In genomic region chr20:45890077-45890996, GRCh38 we compare ENCODE assay signal across 8 cellular contexts. TPM values are rescaled to one million over a fixed set of nuclear protein-coding genes. Genes with fewer than 3 reads are reported as not detected.
DNase-seq lines count a peak whose midpoint lies in the region; ATAC-seq and TF ChIP-seq lines count a peak whose summit lies in the region.

No MANE protein-coding gene starts in this region.

- ATAC-seq in GM21423 (IDR thresholded peaks at IDR 0.05; ENCODE audit: unreplicated experiment) = peak; percentile 14
- ATAC-seq in GM19467 (IDR thresholded peaks at IDR 0.05; ENCODE audit: unreplicated experiment) = no peak

- peaks cover 20% of the 10 kb centered on the region for H3K4me1 ChIP-seq in ectodermal cell (ENCODE audit: control insufficient read depth, insufficient read depth, low read length)
- peaks cover 2 to 49% (median 40%) of the 10 kb centered on the region in 4 donors for H3K4me1 ChIP-seq in liver (ENCODE audit: control insufficient read depth in 4 of 4, insufficient read depth in 4 of 4, low read length in 3 of 4)

- peak overlapping the region; percentile 78 for H3K27ac ChIP-seq in C4-2B
- no peak overlapping the region for H3K27ac ChIP-seq in ectodermal cell (ENCODE audit: insufficient read depth, low read depth, low read length, poor library complexity, severe bottlenecking)
- H3K27ac ChIP-seq in liver (ENCODE audit: low read depth in 1 of 2, low read length in 2 of 2) = peak overlapping the region; percentile 92 to 95

- TF ChIP-seq RAD21 in liver (IDR thresholded peaks at IDR 0.05) = peak; percentile 69 to 83

- H3K4me3 ChIP-seq in ectodermal cell (ENCODE audit: insufficient read depth, low read depth, low read length) (peak overlapping the region; percentile 64), liver (ENCODE audit: low read depth in 1 of 3, low read length in 3 of 3) (peak overlapping the region; percentile 69 to 83 (median 77))

- WGBS in ectodermal cell, 2 experiments = 3 to 4% methylated on average over 79 of the region's 79 CpGs
- WGBS in liver = 1% methylated on average over 79 of the region's 79 CpGs

- TF ChIP-seq CTCF in C4-2B (conservative IDR thresholded peaks at IDR 0.05) (no peak), liver (IDR thresholded peaks at IDR 0.05; ENCODE audit: low read depth, low read length, missing input control) (peak; percentile 65)

- H3K9ac ChIP-seq in liver (ENCODE audit: low read depth in 1 of 2, low read length in 2 of 2) = peak overlapping the region; percentile 61 to 85

- H3K27me3 ChIP-seq in ectodermal cell (ENCODE audit: control insufficient read depth, insufficient read depth, low read length, poor library complexity, severe bottlenecking) (peaks cover 14% of the 10 kb centered on the region), liver (ENCODE audit: control insufficient read depth in 4 of 4, insufficient read depth in 4 of 4, low read length in 3 of 4) (no peaks in the 10 kb centered on the region)

- DNase-seq in NCI-H1092 (lab: John Stamatoyannopoulos, UW) = peak; percentile 62
- DNase-seq in activated CD4-positive, alpha-beta T cell treated with anti-CD3 and anti-CD28 coated beads for 48 hours = peak; percentile 69
- DNase-seq in stimulated activated CD4-positive, alpha-beta T cell treated with anti-CD3 and anti-CD28 coated beads, Interleukin-4, amount 100 ng/mL, for 1 hour = peak; percentile 55

- H3K36me3 ChIP-seq in ectodermal cell (ENCODE audit: control insufficient read depth, insufficient read depth, low read length) (no peaks in the 10 kb centered on the region), liver (ENCODE audit: control insufficient read depth in 4 of 4, insufficient read depth in 3 of 4, low read depth in 1 of 4, low read length in 3 of 4) (peaks cover 3 to 29% (median 20%) of the 10 kb centered on the region in 4 donors)

- H3K9me3 ChIP-seq in ectodermal cell (ENCODE audit: control insufficient read depth, low read length) (no peaks in the 10 kb centered on the region), liver (ENCODE audit: control insufficient read depth in 4 of 4, low read length in 3 of 4) (no peaks in the 10 kb centered on the region)

TF ChIP-seq in liver, 16 proteins besides CTCF, POLR2A, EP300 and RAD21:
- TF ChIP-seq ATF3 (IDR thresholded peaks at IDR 0.05) (no peak), TAF1 (conservative IDR thresholded peaks at IDR 0.05) (peak; percentile 53), JUND (IDR thresholded peaks at IDR 0.05) (no peak), SP1 (IDR thresholded peaks at IDR 0.05) (no peak), RXRA (IDR thresholded peaks at IDR 0.05) (peak in 1 of 2 donors; percentile 41), HNF4A (conservative IDR thresholded peaks at IDR 0.05) (no peak), FOXA1 (IDR thresholded peaks at IDR 0.05) (no peak)
- TF ChIP-seq, protein P1, sequence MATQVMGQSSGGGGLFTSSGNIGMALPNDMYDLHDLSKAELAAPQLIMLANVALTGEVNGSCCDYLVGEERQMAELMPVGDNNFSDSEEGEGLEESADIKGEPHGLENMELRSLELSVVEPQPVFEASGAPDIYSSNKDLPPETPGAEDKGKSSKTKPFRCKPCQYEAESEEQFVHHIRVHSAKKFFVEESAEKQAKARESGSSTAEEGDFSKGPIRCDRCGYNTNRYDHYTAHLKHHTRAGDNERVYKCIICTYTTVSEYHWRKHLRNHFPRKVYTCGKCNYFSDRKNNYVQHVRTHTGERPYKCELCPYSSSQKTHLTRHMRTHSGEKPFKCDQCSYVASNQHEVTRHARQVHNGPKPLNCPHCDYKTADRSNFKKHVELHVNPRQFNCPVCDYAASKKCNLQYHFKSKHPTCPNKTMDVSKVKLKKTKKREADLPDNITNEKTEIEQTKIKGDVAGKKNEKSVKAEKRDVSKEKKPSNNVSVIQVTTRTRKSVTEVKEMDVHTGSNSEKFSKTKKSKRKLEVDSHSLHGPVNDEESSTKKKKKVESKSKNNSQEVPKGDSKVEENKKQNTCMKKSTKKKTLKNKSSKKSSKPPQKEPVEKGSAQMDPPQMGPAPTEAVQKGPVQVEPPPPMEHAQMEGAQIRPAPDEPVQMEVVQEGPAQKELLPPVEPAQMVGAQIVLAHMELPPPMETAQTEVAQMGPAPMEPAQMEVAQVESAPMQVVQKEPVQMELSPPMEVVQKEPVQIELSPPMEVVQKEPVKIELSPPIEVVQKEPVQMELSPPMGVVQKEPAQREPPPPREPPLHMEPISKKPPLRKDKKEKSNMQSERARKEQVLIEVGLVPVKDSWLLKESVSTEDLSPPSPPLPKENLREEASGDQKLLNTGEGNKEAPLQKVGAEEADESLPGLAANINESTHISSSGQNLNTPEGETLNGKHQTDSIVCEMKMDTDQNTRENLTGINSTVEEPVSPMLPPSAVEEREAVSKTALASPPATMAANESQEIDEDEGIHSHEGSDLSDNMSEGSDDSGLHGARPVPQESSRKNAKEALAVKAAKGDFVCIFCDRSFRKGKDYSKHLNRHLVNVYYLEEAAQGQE (IDR thresholded peaks at IDR 0.05) = peak; percentile 13

RNA-seq across cellular contexts. Expression of gene NEURL2, which starts 0.7 kb away (rescaled TPM):
- polyA plus RNA-seq in ectodermal cell (2013, experiment 1 of 4) = 1.00 TPM
- 0.44 TPM for polyA plus RNA-seq in ectodermal cell (2013, experiment 2 of 4)
- polyA plus RNA-seq in ectodermal cell (2013, experiment 3 of 4) = 0.64 TPM
- 1.9 TPM for polyA plus RNA-seq in ectodermal cell (2013, experiment 4 of 4)
- 10 to 100 TPM in 1 of 2 donors, 1 to 10 TPM in 1; 4.1 to 14.5 TPM for total RNA-seq in liver
- 1 to 10 TPM; 3.7 to 6.2 TPM for polyA plus RNA-seq in liver

RNA-seq across cellular contexts. Expression of gene CTSA, which starts 0.8 kb away (rescaled TPM):
- polyA plus RNA-seq in ectodermal cell (2013, experiment 1 of 4) = 55.4 TPM
- polyA plus RNA-seq in ectodermal cell (2013, experiment 2 of 4) = 55.3 TPM
- polyA plus RNA-seq in ectodermal cell (2013, experiment 3 of 4) = 40.0 TPM
- 44.4 TPM for polyA plus RNA-seq in ectodermal cell (2013, experiment 4 of 4)
- total RNA-seq in liver = 10 to 100 TPM; 45.6 to 48.1 TPM
- 100 to 1,000 TPM; 105 to 151 TPM for polyA plus RNA-seq in liver

RNA-seq across cellular contexts. Expression of gene SPATA25, which starts 2.9 kb away (rescaled TPM):
- not detected for polyA plus RNA-seq in ectodermal cell (2013, experiment 1 of 4)
- not detected for polyA plus RNA-seq in ectodermal cell (2013, experiment 2 of 4)
- polyA plus RNA-seq in ectodermal cell (2013, experiment 3 of 4) = not detected
- 0.57 TPM for polyA plus RNA-seq in ectodermal cell (2013, experiment 4 of 4)
- total RNA-seq in liver = 1 to 10 TPM; 1.6 to 7.6 TPM
- polyA plus RNA-seq in liver = under 1 TPM; 0.43 to 0.80 TPM

RNA-seq across cellular contexts. Expression of gene ZSWIM1, which starts 9.3 kb away (rescaled TPM):
- 15.3 TPM for polyA plus RNA-seq in ectodermal cell (2013, experiment 1 of 4)
- polyA plus RNA-seq in ectodermal cell (2013, experiment 2 of 4) = 13.7 TPM
- 13.1 TPM for polyA plus RNA-seq in ectodermal cell (2013, experiment 3 of 4)
- 16.0 TPM for polyA plus RNA-seq in ectodermal cell (2013, experiment 4 of 4)
- total RNA-seq in liver = 1 to 10 TPM; 2.2 to 5.0 TPM
- polyA plus RNA-seq in liver = 1 to 10 TPM; 2.1 to 2.4 TPM

RNA-seq across cellular contexts. Expression of gene PLTP, which starts 21.6 kb away (rescaled TPM):
- 127 TPM for polyA plus RNA-seq in ectodermal cell (2013, experiment 1 of 4)
- polyA plus RNA-seq in ectodermal cell (2013, experiment 2 of 4) = 120 TPM
- polyA plus RNA-seq in ectodermal cell (2013, experiment 3 of 4) = 104 TPM
- polyA plus RNA-seq in ectodermal cell (2013, experiment 4 of 4) = 109 TPM
- 10 to 100 TPM; 66.5 to 69.5 TPM for total RNA-seq in liver
- 10 to 100 TPM; 22.5 to 54.9 TPM for polyA plus RNA-seq in liver
